Comparison of ENCODE assay signal across 9 cellular contexts in the genomic region with DNA sequence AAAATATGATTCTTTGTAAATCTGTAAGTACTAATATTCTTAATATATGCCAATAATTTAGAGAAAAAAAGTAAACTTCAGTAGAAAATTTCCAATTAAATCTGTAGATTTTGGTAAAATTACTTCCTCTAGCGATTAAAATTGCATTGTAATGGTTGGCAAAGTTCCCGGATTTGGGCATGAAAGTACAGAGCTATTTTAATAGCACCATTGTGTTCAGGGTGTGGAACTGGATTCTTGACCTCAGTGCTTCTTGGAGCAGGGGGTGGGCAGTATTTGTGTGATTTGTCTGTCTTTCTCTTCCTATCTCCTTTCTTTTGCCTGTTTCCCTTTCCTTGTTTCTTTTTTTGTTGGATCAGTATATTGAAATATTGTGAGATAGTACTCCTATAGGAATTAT.
DNase-seq lines count a peak whose midpoint lies in the region; ATAC-seq and TF ChIP-seq lines count a peak whose summit lies in the region.
"Had no signal": no experiment of that assay in that cellular context is flagged by ENCODE, and none has a peak within 500 bp of the region (broad histone marks: within the 10 kb centered on the region; RNA-seq: fewer than 3 reads in every experiment).

No MANE protein-coding gene starts in this region.

- no peak overlapping the region for H3K4me2 ChIP-seq in mesendoderm (ENCODE audit: low read length)

- no peaks in the 10 kb centered on the region for H3K36me3 Mint-ChIP-seq in nephron (ENCODE audit: low read depth)

- no peak overlapping the region for H2AK5ac ChIP-seq in mesendoderm (ENCODE audit: low read length)

- TF ChIP-seq CTCF in RWPE2 (IDR thresholded peaks at IDR 0.05; ENCODE audit: poor library complexity, severe bottlenecking): no peak
- TF ChIP-seq CTCF in foreskin fibroblast (IDR thresholded peaks at IDR 0.05; ENCODE audit: low read depth, low read length): no peak
- TF ChIP-seq CTCF in nephron (IDR thresholded peaks at IDR 0.05; ENCODE audit: unreplicated experiment in 3 of 3): no peak

- in situ Hi-C loops in G401 (cut with HindIII; ENCODE audit: low sequenced_read_pairs): no loop called here

- H3K4me1 ChIP-seq in RWPE2 (ENCODE audit: insufficient read depth, poor library complexity, severe bottlenecking) (peaks cover 11% of the 10 kb centered on the region), mesendoderm (ENCODE audit: control insufficient read depth, low read depth, low read length) (peaks cover 3% of the 10 kb centered on the region)

- no peaks in the 10 kb centered on the region for H3K9me3 ChIP-seq in RWPE2 (ENCODE audit: severe bottlenecking)

- H3K27me3 Mint-ChIP-seq in nephron (ENCODE audit: low read depth): no peaks in the 10 kb centered on the region

- H2BK120ac ChIP-seq in mesendoderm (ENCODE audit: low read depth, low read length): no peak overlapping the region

- no peak overlapping the region for H3K27ac ChIP-seq in RWPE2 (ENCODE audit: poor library complexity, severe bottlenecking)
- H3K27ac ChIP-seq in mesendoderm (ENCODE audit: low read depth, low read length): no peak overlapping the region

- H3K4me3 ChIP-seq in RWPE2 (ENCODE audit: severe bottlenecking): no peak overlapping the region
- H3K4me3 ChIP-seq in foreskin fibroblast (ENCODE audit: low read depth in 1 of 2, low read length in 2 of 2): no peak overlapping the region
- H3K4me3 ChIP-seq in mesendoderm (ENCODE audit: low read length): no peak overlapping the region

- H3K79me1 ChIP-seq in mesendoderm (ENCODE audit: low read length): no peaks in the 10 kb centered on the region

- WGBS in mesendoderm (ENCODE audit: extremely low coverage, insufficient coverage, low lambda C conversion rate): no CpG with 5 or more reads among the region's 2 CpGs

- ATAC-seq in RWPE2 (ENCODE audit: low read depth): peak; percentile 71

- H3K4me1 Mint-ChIP-seq in nephron: peaks cover 8% of the 10 kb centered on the region

- H3K27me3 ChIP-seq in RWPE2 (ENCODE audit: insufficient read depth, poor library complexity, severe bottlenecking): no peaks in the 10 kb centered on the region
- H3K27me3 ChIP-seq in mesendoderm (ENCODE audit: insufficient read depth, low read length, poor library complexity): no peaks in the 10 kb centered on the region

- no peak overlapping the region for H4K8ac ChIP-seq in mesendoderm (ENCODE audit: low read depth, low read length)

- H2BK5ac ChIP-seq in mesendoderm (ENCODE audit: low read length): no peak overlapping the region

- DNase-seq in G401 (ENCODE audit: low spot score): peak; percentile 72
- no peak for DNase-seq in RWPE2 (ENCODE audit: low spot score)
- peak; percentile 38 to 75 for DNase-seq in foreskin fibroblast
- DNase-seq in NCI-H2171 (lab: John Stamatoyannopoulos, UW): no peak
- no peak for DNase-seq in NCI-H526 (lab: John Stamatoyannopoulos, UW)
- no peak for DNase-seq in NCI-H524 treated with DMSO at 0.1 percent for 48 hours (lab: John Stamatoyannopoulos, UW)
- no peak for DNase-seq in mesendoderm
- DNase-seq: activated CD4-positive, alpha-beta T cell treated with anti-CD3 and anti-CD28 coated beads, Interleukin-2, amount 10 ng/mL, durations not matched to agents 24 days and 14 days had no signal

- no peak overlapping the region for H3K9ac ChIP-seq in mesendoderm (ENCODE audit: low read length)

- H3K36me3 ChIP-seq in RWPE2 (ENCODE audit: low read depth) (no peaks in the 10 kb centered on the region), mesendoderm (ENCODE audit: control insufficient read depth, insufficient read depth, low read length) (no peaks in the 10 kb centered on the region)

- no peak overlapping the region for H3K4ac ChIP-seq in mesendoderm (ENCODE audit: low read depth, low read length)

- H4K5ac ChIP-seq in mesendoderm (ENCODE audit: low read length): no peak overlapping the region

- H3K9me3 Mint-ChIP-seq in nephron: no peaks in the 10 kb centered on the region
- H3K9me3 Mint-ChIP-seq: activated CD4-positive, alpha-beta T cell treated with anti-CD3 and anti-CD28 coated beads, Interleukin-2, amount 10 ng/mL, durations not matched to agents 24 days and 14 days had no signal

- peak overlapping the region in 2 of 3 experiments; percentile 59 to 75 for H3K27ac Mint-ChIP-seq in nephron
- H3K27ac Mint-ChIP-seq: activated CD4-positive, alpha-beta T cell treated with anti-CD3 and anti-CD28 coated beads, Interleukin-2, amount 10 ng/mL, durations not matched to agents 24 days and 14 days had no signal

- H3K23ac ChIP-seq in mesendoderm (ENCODE audit: low read length): no peak overlapping the region

- H3K4me3 Mint-ChIP-seq in nephron: no peak overlapping the region
- H3K4me3 Mint-ChIP-seq: activated CD4-positive, alpha-beta T cell treated with anti-CD3 and anti-CD28 coated beads, Interleukin-2, amount 10 ng/mL, durations not matched to agents 24 days and 14 days had no signal

- no peak overlapping the region for H3K18ac ChIP-seq in mesendoderm (ENCODE audit: low read length)

- no peak overlapping the region for H3K56ac ChIP-seq in mesendoderm (ENCODE audit: low read length)

- no peaks in the 10 kb centered on the region for H3K79me2 ChIP-seq in mesendoderm (ENCODE audit: control insufficient read depth, insufficient read depth, low read length)

- H2BK15ac ChIP-seq in mesendoderm (replicated peaks; ENCODE audit: low read depth): no peak overlapping the region

Comparison
In these comparisons a context has a peak if more than half of its experiments do, and no peak if none do; other contexts are left out.
1. DNase-seq: peak in G401 (single experiment) and foreskin fibroblast (2 of 2); none in RWPE2 (single experiment), NCI-H2171 (single experiment), NCI-H526 (0 of 2), NCI-H524 treated with DMSO at 0.1 percent for 48 hours (single experiment) and mesendoderm (single experiment).